ENCODE assay signal across 2 cellular contexts in genomic region chr6:117232191-117232590, GRCh38.
TF ChIP-seq lines count a peak whose summit lies in the region.

No MANE protein-coding gene starts in this region.

TF ChIP-seq in GM12878, 131 proteins besides CTCF, POLR2A, EP300 and RAD21 (continued from another document):
- TF ChIP-seq, protein P1, sequence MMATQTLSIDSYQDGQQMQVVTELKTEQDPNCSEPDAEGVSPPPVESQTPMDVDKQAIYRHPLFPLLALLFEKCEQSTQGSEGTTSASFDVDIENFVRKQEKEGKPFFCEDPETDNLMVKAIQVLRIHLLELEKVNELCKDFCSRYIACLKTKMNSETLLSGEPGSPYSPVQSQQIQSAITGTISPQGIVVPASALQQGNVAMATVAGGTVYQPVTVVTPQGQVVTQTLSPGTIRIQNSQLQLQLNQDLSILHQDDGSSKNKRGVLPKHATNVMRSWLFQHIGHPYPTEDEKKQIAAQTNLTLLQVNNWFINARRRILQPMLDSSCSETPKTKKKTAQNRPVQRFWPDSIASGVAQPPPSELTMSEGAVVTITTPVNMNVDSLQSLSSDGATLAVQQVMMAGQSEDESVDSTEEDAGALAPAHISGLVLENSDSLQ (IDR thresholded peaks at IDR 0.05): no peak
- TF ChIP-seq NRF1 (conservative IDR thresholded peaks at IDR 0.05; ENCODE audit: low read depth, low read length): no peak
- TF ChIP-seq TCF12 (IDR thresholded peaks at IDR 0.05; ENCODE audit: low read depth, low read length): no peak
- no peak for TF ChIP-seq IRF4 (IDR thresholded peaks at IDR 0.05; ENCODE audit: low read depth, low read length)
- no peak for TF ChIP-seq SUPT20H (IDR thresholded peaks at IDR 0.05; ENCODE audit: borderline replicate concordance, control insufficient read depth, low read depth, low read length)
- TF ChIP-seq ZNF274 (IDR thresholded peaks at IDR 0.05; ENCODE audit: insufficient read depth, insufficient read length): no peak
- TF ChIP-seq ZNF622 (IDR thresholded peaks at IDR 0.05): no peak
- TF ChIP-seq CREM (IDR thresholded peaks at IDR 0.05; ENCODE audit: low read depth): no peak
- no peak for TF ChIP-seq TAF1 (IDR thresholded peaks at IDR 0.05; ENCODE audit: borderline replicate concordance, low read depth, low read length)
- no peak for TF ChIP-seq ZNF687 (IDR thresholded peaks at IDR 0.05)
- no peak for TF ChIP-seq NBN (IDR thresholded peaks at IDR 0.05)
- TF ChIP-seq, protein P2, sequence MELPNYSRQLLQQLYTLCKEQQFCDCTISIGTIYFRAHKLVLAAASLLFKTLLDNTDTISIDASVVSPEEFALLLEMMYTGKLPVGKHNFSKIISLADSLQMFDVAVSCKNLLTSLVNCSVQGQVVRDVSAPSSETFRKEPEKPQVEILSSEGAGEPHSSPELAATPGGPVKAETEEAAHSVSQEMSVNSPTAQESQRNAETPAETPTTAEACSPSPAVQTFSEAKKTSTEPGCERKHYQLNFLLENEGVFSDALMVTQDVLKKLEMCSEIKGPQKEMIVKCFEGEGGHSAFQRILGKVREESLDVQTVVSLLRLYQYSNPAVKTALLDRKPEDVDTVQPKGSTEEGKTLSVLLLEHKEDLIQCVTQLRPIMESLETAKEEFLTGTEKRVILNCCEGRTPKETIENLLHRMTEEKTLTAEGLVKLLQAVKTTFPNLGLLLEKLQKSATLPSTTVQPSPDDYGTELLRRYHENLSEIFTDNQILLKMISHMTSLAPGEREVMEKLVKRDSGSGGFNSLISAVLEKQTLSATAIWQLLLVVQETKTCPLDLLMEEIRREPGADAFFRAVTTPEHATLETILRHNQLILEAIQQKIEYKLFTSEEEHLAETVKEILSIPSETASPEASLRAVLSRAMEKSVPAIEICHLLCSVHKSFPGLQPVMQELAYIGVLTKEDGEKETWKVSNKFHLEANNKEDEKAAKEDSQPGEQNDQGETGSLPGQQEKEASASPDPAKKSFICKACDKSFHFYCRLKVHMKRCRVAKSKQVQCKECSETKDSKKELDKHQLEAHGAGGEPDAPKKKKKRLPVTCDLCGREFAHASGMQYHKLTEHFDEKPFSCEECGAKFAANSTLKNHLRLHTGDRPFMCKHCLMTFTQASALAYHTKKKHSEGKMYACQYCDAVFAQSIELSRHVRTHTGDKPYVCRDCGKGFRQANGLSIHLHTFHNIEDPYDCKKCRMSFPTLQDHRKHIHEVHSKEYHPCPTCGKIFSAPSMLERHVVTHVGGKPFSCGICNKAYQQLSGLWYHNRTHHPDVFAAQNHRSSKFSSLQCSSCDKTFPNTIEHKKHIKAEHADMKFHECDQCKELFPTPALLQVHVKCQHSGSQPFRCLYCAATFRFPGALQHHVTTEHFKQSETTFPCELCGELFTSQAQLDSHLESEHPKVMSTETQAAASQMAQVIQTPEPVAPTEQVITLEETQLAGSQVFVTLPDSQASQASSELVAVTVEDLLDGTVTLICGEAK (IDR thresholded peaks at IDR 0.05; ENCODE audit: borderline replicate concordance): no peak
- no peak for TF ChIP-seq ZSCAN29 (IDR thresholded peaks at IDR 0.05)
- no peak for TF ChIP-seq MAX (IDR thresholded peaks at IDR 0.05; ENCODE audit: low read depth, low read length)
- no peak for TF ChIP-seq BRCA1 (IDR thresholded peaks at IDR 0.05; ENCODE audit: low read depth, low read length)
- no peak for TF ChIP-seq DPF2 (IDR thresholded peaks at IDR 0.05)
- no peak for TF ChIP-seq ZBED1 (IDR thresholded peaks at IDR 0.05; ENCODE audit: borderline replicate concordance)
- no peak for TF ChIP-seq CBX3 (IDR thresholded peaks at IDR 0.05; ENCODE audit: borderline replicate concordance, low read depth)
TF ChIP-seq in GM12878: peak in this region for 0.

TF ChIP-seq in neural cell, 6 proteins besides CTCF, POLR2A, EP300 and RAD21 (continued from another document):
- no peak for TF ChIP-seq SMC3 (conservative IDR thresholded peaks at IDR 0.05; ENCODE audit: poor library complexity)
- TF ChIP-seq POLR2AphosphoS5 (IDR thresholded peaks at IDR 0.05): no peak
- TF ChIP-seq EZH2 (IDR thresholded peaks at IDR 0.05; ENCODE audit: borderline replicate concordance, insufficient read depth, low read length, poor library complexity, severe bottlenecking): no peak
- no peak for TF ChIP-seq REST (IDR thresholded peaks at IDR 0.05; ENCODE audit: borderline replicate concordance)
- TF ChIP-seq MXI1 (conservative IDR thresholded peaks at IDR 0.05; ENCODE audit: poor library complexity, severe bottlenecking): no peak
